ENCODE assay signal across 3 cellular contexts in genomic region chr2:187379869-187380268, GRCh38.
TF ChIP-seq lines count a peak whose summit lies in the region.

No MANE protein-coding gene starts in this region.

TF ChIP-seq in SK-N-SH, 30 proteins besides CTCF, POLR2A, EP300 and RAD21 (continued from another document):
- TF ChIP-seq, protein P1, sequence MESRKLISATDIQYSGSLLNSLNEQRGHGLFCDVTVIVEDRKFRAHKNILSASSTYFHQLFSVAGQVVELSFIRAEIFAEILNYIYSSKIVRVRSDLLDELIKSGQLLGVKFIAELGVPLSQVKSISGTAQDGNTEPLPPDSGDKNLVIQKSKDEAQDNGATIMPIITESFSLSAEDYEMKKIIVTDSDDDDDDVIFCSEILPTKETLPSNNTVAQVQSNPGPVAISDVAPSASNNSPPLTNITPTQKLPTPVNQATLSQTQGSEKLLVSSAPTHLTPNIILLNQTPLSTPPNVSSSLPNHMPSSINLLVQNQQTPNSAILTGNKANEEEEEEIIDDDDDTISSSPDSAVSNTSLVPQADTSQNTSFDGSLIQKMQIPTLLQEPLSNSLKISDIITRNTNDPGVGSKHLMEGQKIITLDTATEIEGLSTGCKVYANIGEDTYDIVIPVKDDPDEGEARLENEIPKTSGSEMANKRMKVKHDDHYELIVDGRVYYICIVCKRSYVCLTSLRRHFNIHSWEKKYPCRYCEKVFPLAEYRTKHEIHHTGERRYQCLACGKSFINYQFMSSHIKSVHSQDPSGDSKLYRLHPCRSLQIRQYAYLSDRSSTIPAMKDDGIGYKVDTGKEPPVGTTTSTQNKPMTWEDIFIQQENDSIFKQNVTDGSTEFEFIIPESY (IDR thresholded peaks at IDR 0.05; ENCODE audit: borderline replicate concordance, low read depth): no peak
- TF ChIP-seq GABPA (IDR thresholded peaks at IDR 0.05; ENCODE audit: low read depth): no peak
- TF ChIP-seq NFIC (IDR thresholded peaks at IDR 0.05; ENCODE audit: borderline replicate concordance): no peak
- no peak for TF ChIP-seq RCOR1 (IDR thresholded peaks at IDR 0.05; ENCODE audit: low read length)
- TF ChIP-seq YY1 (IDR thresholded peaks at IDR 0.05; ENCODE audit: low read depth): no peak
- no peak for TF ChIP-seq TCF12 (IDR thresholded peaks at IDR 0.05)
- TF ChIP-seq, protein P2, sequence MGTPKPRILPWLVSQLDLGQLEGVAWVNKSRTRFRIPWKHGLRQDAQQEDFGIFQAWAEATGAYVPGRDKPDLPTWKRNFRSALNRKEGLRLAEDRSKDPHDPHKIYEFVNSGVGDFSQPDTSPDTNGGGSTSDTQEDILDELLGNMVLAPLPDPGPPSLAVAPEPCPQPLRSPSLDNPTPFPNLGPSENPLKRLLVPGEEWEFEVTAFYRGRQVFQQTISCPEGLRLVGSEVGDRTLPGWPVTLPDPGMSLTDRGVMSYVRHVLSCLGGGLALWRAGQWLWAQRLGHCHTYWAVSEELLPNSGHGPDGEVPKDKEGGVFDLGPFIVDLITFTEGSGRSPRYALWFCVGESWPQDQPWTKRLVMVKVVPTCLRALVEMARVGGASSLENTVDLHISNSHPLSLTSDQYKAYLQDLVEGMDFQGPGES (IDR thresholded peaks at IDR 0.05; ENCODE audit: low read depth, low read length): no peak
- TF ChIP-seq FOXJ3 (CRISPR knock-in tag; IDR thresholded peaks at IDR 0.05): no peak
- no peak for TF ChIP-seq EZH2phosphoT487 (IDR thresholded peaks at IDR 0.05; ENCODE audit: borderline replicate concordance, low read depth)
- no peak for TF ChIP-seq ELF1 (IDR thresholded peaks at IDR 0.05)
- TF ChIP-seq MXI1 (IDR thresholded peaks at IDR 0.05; ENCODE audit: low read depth, low read length): no peak
- no peak for TF ChIP-seq MEF2A (IDR thresholded peaks at IDR 0.05; ENCODE audit: borderline replicate concordance, low read depth)
- no peak for TF ChIP-seq SMC3 (IDR thresholded peaks at IDR 0.05; ENCODE audit: low read depth, low read length)
- TF ChIP-seq TEAD4 (IDR thresholded peaks at IDR 0.05; ENCODE audit: borderline replicate concordance, insufficient read depth): no peak

TF ChIP-seq in SK-N-SH treated with all-trans-retinoic acid at 6 μM for 48 hours, 23 proteins besides CTCF, POLR2A, EP300 and RAD21 (continued from another document):
- TF ChIP-seq POU6F1 (CRISPR knock-in tag; IDR thresholded peaks at IDR 0.05; ENCODE audit: borderline replicate concordance, low read depth) (no peak), TOX (CRISPR knock-in tag; IDR thresholded peaks at IDR 0.05; ENCODE audit: borderline replicate concordance) (no peak), BACH2 (CRISPR knock-in tag; IDR thresholded peaks at IDR 0.05; ENCODE audit: borderline replicate concordance) (no peak), OSR1 (CRISPR knock-in tag; IDR thresholded peaks at IDR 0.05) (no peak), TSHZ2 (CRISPR knock-in tag; IDR thresholded peaks at IDR 0.05) (no peak), ZNF70 (CRISPR knock-in tag; IDR thresholded peaks at IDR 0.05) (no peak), CSDC2 (CRISPR knock-in tag; IDR thresholded peaks at IDR 0.05) (no peak), GLIS3 (CRISPR knock-in tag; IDR thresholded peaks at IDR 0.05) (no peak), PPARA (CRISPR knock-in tag; IDR thresholded peaks at IDR 0.05; ENCODE audit: borderline replicate concordance) (no peak), ZFP30 (CRISPR knock-in tag; IDR thresholded peaks at IDR 0.05) (no peak), PATZ1 (CRISPR knock-in tag; IDR thresholded peaks at IDR 0.05; ENCODE audit: borderline replicate concordance) (no peak), SNAI2 (CRISPR knock-in tag; IDR thresholded peaks at IDR 0.05) (no peak), ZC3H10 (CRISPR knock-in tag; IDR thresholded peaks at IDR 0.05) (no peak), ISL1 (CRISPR knock-in tag; IDR thresholded peaks at IDR 0.05) (no peak), ZNF8 (CRISPR knock-in tag; IDR thresholded peaks at IDR 0.05) (no peak)
- TF ChIP-seq, protein P3, sequence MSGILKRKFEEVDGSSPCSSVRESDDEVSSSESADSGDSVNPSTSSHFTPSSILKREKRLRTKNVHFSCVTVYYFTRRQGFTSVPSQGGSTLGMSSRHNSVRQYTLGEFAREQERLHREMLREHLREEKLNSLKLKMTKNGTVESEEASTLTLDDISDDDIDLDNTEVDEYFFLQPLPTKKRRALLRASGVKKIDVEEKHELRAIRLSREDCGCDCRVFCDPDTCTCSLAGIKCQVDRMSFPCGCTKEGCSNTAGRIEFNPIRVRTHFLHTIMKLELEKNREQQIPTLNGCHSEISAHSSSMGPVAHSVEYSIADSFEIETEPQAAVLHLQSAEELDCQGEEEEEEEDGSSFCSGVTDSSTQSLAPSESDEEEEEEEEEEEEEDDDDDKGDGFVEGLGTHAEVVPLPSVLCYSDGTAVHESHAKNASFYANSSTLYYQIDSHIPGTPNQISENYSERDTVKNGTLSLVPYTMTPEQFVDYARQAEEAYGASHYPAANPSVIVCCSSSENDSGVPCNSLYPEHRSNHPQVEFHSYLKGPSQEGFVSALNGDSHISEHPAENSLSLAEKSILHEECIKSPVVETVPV (CRISPR knock-in tag; IDR thresholded peaks at IDR 0.05): no peak

TF ChIP-seq in H1, 55 proteins besides CTCF, POLR2A, EP300 and RAD21 (continued from another document):
- TF ChIP-seq BCL11A (IDR thresholded peaks at IDR 0.05; ENCODE audit: low read depth in 2 of 2, low read length in 2 of 2) (no peak), SRF (IDR thresholded peaks at IDR 0.05; ENCODE audit: low read depth, low read length) (no peak), SUZ12 (IDR thresholded peaks at IDR 0.05; ENCODE audit: low read length) (no peak), FOSL1 (IDR thresholded peaks at IDR 0.05; ENCODE audit: insufficient read depth, low read depth, low read length) (no peak), CTBP2 (IDR thresholded peaks at IDR 0.05; ENCODE audit: borderline replicate concordance, insufficient read depth, insufficient read length, low read length) (no peak), CBX5 (IDR thresholded peaks at IDR 0.05; ENCODE audit: low read depth, low read length) (no peak), CBX8 (IDR thresholded peaks at IDR 0.05; ENCODE audit: borderline replicate concordance, low read depth, low read length) (no peak), POLR2AphosphoS5 (IDR thresholded peaks at IDR 0.05; ENCODE audit: low read depth, low read length) (no peak), SAP30 (IDR thresholded peaks at IDR 0.05; ENCODE audit: insufficient read depth, insufficient replicate concordance, low read length) (no peak)
- TF ChIP-seq, protein P4, sequence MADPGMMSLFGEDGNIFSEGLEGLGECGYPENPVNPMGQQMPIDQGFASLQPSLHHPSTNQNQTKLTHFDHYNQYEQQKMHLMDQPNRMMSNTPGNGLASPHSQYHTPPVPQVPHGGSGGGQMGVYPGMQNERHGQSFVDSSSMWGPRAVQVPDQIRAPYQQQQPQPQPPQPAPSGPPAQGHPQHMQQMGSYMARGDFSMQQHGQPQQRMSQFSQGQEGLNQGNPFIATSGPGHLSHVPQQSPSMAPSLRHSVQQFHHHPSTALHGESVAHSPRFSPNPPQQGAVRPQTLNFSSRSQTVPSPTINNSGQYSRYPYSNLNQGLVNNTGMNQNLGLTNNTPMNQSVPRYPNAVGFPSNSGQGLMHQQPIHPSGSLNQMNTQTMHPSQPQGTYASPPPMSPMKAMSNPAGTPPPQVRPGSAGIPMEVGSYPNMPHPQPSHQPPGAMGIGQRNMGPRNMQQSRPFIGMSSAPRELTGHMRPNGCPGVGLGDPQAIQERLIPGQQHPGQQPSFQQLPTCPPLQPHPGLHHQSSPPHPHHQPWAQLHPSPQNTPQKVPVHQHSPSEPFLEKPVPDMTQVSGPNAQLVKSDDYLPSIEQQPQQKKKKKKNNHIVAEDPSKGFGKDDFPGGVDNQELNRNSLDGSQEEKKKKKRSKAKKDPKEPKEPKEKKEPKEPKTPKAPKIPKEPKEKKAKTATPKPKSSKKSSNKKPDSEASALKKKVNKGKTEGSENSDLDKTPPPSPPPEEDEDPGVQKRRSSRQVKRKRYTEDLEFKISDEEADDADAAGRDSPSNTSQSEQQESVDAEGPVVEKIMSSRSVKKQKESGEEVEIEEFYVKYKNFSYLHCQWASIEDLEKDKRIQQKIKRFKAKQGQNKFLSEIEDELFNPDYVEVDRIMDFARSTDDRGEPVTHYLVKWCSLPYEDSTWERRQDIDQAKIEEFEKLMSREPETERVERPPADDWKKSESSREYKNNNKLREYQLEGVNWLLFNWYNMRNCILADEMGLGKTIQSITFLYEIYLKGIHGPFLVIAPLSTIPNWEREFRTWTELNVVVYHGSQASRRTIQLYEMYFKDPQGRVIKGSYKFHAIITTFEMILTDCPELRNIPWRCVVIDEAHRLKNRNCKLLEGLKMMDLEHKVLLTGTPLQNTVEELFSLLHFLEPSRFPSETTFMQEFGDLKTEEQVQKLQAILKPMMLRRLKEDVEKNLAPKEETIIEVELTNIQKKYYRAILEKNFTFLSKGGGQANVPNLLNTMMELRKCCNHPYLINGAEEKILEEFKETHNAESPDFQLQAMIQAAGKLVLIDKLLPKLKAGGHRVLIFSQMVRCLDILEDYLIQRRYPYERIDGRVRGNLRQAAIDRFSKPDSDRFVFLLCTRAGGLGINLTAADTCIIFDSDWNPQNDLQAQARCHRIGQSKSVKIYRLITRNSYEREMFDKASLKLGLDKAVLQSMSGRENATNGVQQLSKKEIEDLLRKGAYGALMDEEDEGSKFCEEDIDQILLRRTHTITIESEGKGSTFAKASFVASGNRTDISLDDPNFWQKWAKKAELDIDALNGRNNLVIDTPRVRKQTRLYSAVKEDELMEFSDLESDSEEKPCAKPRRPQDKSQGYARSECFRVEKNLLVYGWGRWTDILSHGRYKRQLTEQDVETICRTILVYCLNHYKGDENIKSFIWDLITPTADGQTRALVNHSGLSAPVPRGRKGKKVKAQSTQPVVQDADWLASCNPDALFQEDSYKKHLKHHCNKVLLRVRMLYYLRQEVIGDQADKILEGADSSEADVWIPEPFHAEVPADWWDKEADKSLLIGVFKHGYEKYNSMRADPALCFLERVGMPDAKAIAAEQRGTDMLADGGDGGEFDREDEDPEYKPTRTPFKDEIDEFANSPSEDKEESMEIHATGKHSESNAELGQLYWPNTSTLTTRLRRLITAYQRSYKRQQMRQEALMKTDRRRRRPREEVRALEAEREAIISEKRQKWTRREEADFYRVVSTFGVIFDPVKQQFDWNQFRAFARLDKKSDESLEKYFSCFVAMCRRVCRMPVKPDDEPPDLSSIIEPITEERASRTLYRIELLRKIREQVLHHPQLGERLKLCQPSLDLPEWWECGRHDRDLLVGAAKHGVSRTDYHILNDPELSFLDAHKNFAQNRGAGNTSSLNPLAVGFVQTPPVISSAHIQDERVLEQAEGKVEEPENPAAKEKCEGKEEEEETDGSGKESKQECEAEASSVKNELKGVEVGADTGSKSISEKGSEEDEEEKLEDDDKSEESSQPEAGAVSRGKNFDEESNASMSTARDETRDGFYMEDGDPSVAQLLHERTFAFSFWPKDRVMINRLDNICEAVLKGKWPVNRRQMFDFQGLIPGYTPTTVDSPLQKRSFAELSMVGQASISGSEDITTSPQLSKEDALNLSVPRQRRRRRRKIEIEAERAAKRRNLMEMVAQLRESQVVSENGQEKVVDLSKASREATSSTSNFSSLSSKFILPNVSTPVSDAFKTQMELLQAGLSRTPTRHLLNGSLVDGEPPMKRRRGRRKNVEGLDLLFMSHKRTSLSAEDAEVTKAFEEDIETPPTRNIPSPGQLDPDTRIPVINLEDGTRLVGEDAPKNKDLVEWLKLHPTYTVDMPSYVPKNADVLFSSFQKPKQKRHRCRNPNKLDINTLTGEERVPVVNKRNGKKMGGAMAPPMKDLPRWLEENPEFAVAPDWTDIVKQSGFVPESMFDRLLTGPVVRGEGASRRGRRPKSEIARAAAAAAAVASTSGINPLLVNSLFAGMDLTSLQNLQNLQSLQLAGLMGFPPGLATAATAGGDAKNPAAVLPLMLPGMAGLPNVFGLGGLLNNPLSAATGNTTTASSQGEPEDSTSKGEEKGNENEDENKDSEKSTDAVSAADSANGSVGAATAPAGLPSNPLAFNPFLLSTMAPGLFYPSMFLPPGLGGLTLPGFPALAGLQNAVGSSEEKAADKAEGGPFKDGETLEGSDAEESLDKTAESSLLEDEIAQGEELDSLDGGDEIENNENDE (IDR thresholded peaks at IDR 0.05; ENCODE audit: insufficient replicate concordance, low read length): no peak
